Comparison of ENCODE assay signal across 8 cellular contexts in the genomic region with DNA sequence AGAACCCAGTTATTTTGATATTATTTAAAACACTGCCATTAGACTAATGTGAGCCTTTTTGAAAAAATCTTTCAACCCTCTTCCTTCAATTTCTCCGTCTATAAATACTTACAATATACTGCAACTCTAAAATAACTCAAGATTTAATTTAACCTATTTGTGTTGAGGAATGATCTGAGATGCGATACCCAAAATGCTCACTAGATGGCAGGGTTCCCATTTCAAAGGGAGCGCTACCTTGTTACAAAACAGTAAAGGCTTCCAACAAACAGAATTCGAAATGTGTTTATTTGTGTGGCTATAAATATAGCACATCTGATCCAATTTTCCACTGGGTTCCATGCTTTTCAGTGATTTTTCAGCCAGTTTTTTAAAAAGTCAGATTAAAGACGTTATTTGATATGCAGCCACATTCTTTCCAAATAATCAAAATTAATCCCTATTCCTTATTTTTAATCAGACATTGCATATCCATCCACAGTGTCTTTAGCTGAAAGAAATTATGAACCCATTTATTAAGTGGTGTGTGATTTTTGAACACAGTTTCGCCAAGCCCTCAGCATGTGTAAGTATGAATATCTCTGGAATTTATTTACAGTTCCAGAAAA.
A peak's percentile ranks its signal among the peaks of the same experiment; 100 is the strongest.
DNase-seq lines count a peak whose midpoint lies in the region; ATAC-seq and TF ChIP-seq lines count a peak whose summit lies in the region.

No MANE protein-coding gene starts in this region.

- in situ Hi-C loops in HAP-1 (cut with MboI; ENCODE audit: low sequenced_read_pairs), result no loop called here

- ATAC-seq in activated CD4-positive, alpha-beta T cell treated with anti-CD3 and anti-CD28 coated beads for 36 hours, result no peak

- intact Hi-C loops in activated CD4-positive, alpha-beta T cell treated with anti-CD3 and anti-CD28 coated beads for 36 hours (cut with DNase I, micrococcal nuclease), result loop anchor here (1.0 to 5.0 kb wide), 5 partner anchors 1558 to 1998 kb away; no protein-coding TSS in a partner anchor

- TF ChIP-seq CTCF in NB4 (IDR thresholded peaks at IDR 0.05; ENCODE audit: low read depth, low read length), result peak; percentile 78
- peak; percentile 92 for TF ChIP-seq CTCF in epithelial cell of proximal tubule (conservative IDR thresholded peaks at IDR 0.05; ENCODE audit: low read depth, low read length)

- CTCF ChIA-PET in activated CD4-positive, alpha-beta T cell treated with anti-CD3 and anti-CD28 coated beads for 36 hours (lab: Charles Lee), result no interaction called here

- H3K36me3 Mint-ChIP-seq in activated CD4-positive, alpha-beta T cell treated with anti-CD3 and anti-CD28 coated beads for 36 hours (ENCODE audit: low read depth), result no peaks in the 10 kb centered on the region

- H3K4me3 Mint-ChIP-seq in activated CD4-positive, alpha-beta T cell treated with anti-CD3 and anti-CD28 coated beads for 36 hours, result no peak overlapping the region

- POLR2A ChIA-PET in activated CD4-positive, alpha-beta T cell treated with anti-CD3 and anti-CD28 coated beads for 36 hours (lab: Charles Lee), result no interaction called here

- H3K4me1 Mint-ChIP-seq in activated CD4-positive, alpha-beta T cell treated with anti-CD3 and anti-CD28 coated beads for 36 hours, result no peaks in the 10 kb centered on the region

- TF ChIP-seq POLR2A in NB4 (IDR thresholded peaks at IDR 0.05; ENCODE audit: extremely low read depth, insufficient read length), result no peak

- no peak overlapping the region for H3K27ac Mint-ChIP-seq in activated CD4-positive, alpha-beta T cell treated with anti-CD3 and anti-CD28 coated beads for 36 hours

- no peaks in the 10 kb centered on the region for H3K9me3 ChIP-seq in HAP-1

- H3K4me3 ChIP-seq in HAP-1, result no peak overlapping the region
- no peak overlapping the region for H3K4me3 ChIP-seq in NB4 (ENCODE audit: low read depth, low read length)
- no peak overlapping the region for H3K4me3 ChIP-seq in epithelial cell of proximal tubule (ENCODE audit: low read depth, low read length)

- no peaks in the 10 kb centered on the region for H3K36me3 ChIP-seq in HAP-1 (replicated peaks)

- no peaks in the 10 kb centered on the region for H3K9me3 Mint-ChIP-seq in activated CD4-positive, alpha-beta T cell treated with anti-CD3 and anti-CD28 coated beads for 36 hours (ENCODE audit: low read depth)

- H3K27me3 ChIP-seq in HAP-1 (ENCODE audit: low read depth), result no peaks in the 10 kb centered on the region

- DNase-seq in NCI-H82 (lab: John Stamatoyannopoulos, UW) (peak; percentile 68), NCI-H82 treated with DMSO at 0.1 percent for 48 hours (lab: John Stamatoyannopoulos, UW; ENCODE audit: unreplicated experiment) (no peak), HAP-1 (ENCODE audit: low spot score in 2 of 2) (peak; percentile 26 to 76), NB4 (ENCODE audit: low read depth) (peak; percentile 69), epithelial cell of proximal tubule (ENCODE audit: low read depth) (no peak), myocyte (ENCODE audit: low read depth) (peak; percentile 64), ureter (ENCODE audit: low spot score) (peak; percentile 68)
- peak; percentile 61 for DNase-seq in activated CD4-positive, alpha-beta T cell treated with anti-CD3 and anti-CD28 coated beads for 36 hours

- peaks cover 9% of the 10 kb centered on the region for H3K27me3 Mint-ChIP-seq in activated CD4-positive, alpha-beta T cell treated with anti-CD3 and anti-CD28 coated beads for 36 hours

- H3K4me1 ChIP-seq in HAP-1, result peaks cover 6% of the 10 kb centered on the region

Comparison
In these comparisons a context has a peak if more than half of its experiments do, and no peak if none do; other contexts are left out.
1. DNase-seq: peak in NCI-H82 (single experiment), HAP-1 (2 of 2), NB4 (single experiment), activated CD4-positive, alpha-beta T cell treated with anti-CD3 and anti-CD28 coated beads for 36 hours (single experiment), myocyte (single experiment) and ureter (single experiment); none in NCI-H82 treated with DMSO at 0.1 percent for 48 hours (single experiment) and epithelial cell of proximal tubule (single experiment).